Comparison of ENCODE assay signal across 23 cellular contexts in the genomic region with DNA sequence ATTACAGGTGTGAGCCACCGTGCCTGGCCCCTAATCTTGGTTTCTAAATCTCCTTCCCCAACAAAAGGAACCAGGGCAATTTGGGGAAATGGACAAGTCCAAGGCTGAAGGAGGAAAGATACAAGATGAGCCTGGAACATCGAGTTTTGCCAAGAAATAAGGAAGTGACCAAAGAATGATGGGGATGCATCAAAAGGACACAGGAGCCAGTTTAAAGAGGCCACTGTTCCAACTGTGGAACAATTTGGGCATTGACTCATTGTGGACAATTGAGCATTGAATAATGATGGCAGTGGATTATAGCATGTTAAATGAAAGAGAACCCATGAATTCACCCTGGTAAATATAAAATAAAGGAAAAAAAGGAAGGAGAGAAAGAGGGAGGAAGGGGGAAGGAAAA.
"Had no signal": no experiment of that assay in that cellular context is flagged by ENCODE, and none has a peak within 500 bp of the region (broad histone marks: within the 10 kb centered on the region; RNA-seq: fewer than 3 reads in every experiment).

No MANE protein-coding gene starts in this region.

- H3K27me3 ChIP-seq: adrenal gland, colonic mucosa, esophagus muscularis mucosa, gastroesophageal sphincter, heart left ventricle, right atrium auricular region, suprapubic skin, uterus had no signal

- H3K36me3 Mint-ChIP-seq: activated naive CD8-positive, alpha-beta T cell; naive thymus-derived CD4-positive, alpha-beta T cell had no signal

- H3K4me3 Mint-ChIP-seq: activated naive CD8-positive, alpha-beta T cell; naive thymus-derived CD4-positive, alpha-beta T cell; stimulated activated naive CD8-positive, alpha-beta T cell treated with anti-CD3 and anti-CD28 coated beads, Interleukin-15, Interleukin-2, amounts not matched to agents 100 ng/mL and 50 ng/mL, for 24 hours; T-helper 2 cell treated with Interferon-gamma antibody and Interleukin-4, amounts not matched to agents 5 μg/mL and 100 μg/mL, for 36 hours had no signal

- H3K9me3 Mint-ChIP-seq: naive thymus-derived CD4-positive, alpha-beta T cell; stimulated activated naive CD8-positive, alpha-beta T cell treated with anti-CD3 and anti-CD28 coated beads, Interleukin-15, Interleukin-2, amounts not matched to agents 100 ng/mL and 50 ng/mL, for 24 hours; T-helper 2 cell treated with Interferon-gamma antibody and Interleukin-4, amounts not matched to agents 5 μg/mL and 100 μg/mL, for 36 hours had no signal

- ATAC-seq: gastroesophageal sphincter; heart left ventricle; left colon; naive thymus-derived CD4-positive, alpha-beta T cell had no signal

- H3K27me3 Mint-ChIP-seq: activated naive CD8-positive, alpha-beta T cell; stimulated activated naive CD8-positive, alpha-beta T cell treated with anti-CD3 and anti-CD28 coated beads, Interleukin-15, Interleukin-2, amounts not matched to agents 100 ng/mL and 50 ng/mL, for 24 hours had no signal

- H3K27ac ChIP-seq: colonic mucosa, gastroesophageal sphincter, prostate gland, right atrium auricular region, uterus, WERI-Rb-1 had no signal

- H3K9me3 ChIP-seq: adrenal gland, colonic mucosa, esophagus muscularis mucosa, gastroesophageal sphincter, heart left ventricle, prostate gland, right atrium auricular region, suprapubic skin, uterus had no signal

- DNase-seq: activated CD4-positive, alpha-beta T cell treated with anti-CD3 and anti-CD28 coated beads for 1 hour; activated CD4-positive, alpha-beta T cell treated with anti-CD3 and anti-CD28 coated beads, Interleukin-2, amount 50 U/mL, for 1 hour; activated gamma-delta T cell treated with Interleukin-2 at 50 U/mL for 16 hours; activated T-cell treated with anti-CD3 and anti-CD28 coated beads, Interleukin-2, amount 50 U/mL, for 1 hour; colonic mucosa; islet precursor cell; left colon; mesenchymal stem cell; naive thymus-derived CD4-positive, alpha-beta T cell; stimulated activated CD4-positive, alpha-beta T cell treated with anti-CD3 and anti-CD28 coated beads, Interleukin-4, amount 100 ng/mL, for 4 hours; trophoblast cell; uterus; WERI-Rb-1 had no signal

- H3K27ac Mint-ChIP-seq: activated naive CD8-positive, alpha-beta T cell; naive thymus-derived CD4-positive, alpha-beta T cell; stimulated activated naive CD8-positive, alpha-beta T cell treated with anti-CD3 and anti-CD28 coated beads, Interleukin-15, Interleukin-2, amounts not matched to agents 100 ng/mL and 50 ng/mL, for 24 hours; T-helper 2 cell treated with Interferon-gamma antibody and Interleukin-4, amounts not matched to agents 5 μg/mL and 100 μg/mL, for 36 hours had no signal
